In the genomic region with DNA sequence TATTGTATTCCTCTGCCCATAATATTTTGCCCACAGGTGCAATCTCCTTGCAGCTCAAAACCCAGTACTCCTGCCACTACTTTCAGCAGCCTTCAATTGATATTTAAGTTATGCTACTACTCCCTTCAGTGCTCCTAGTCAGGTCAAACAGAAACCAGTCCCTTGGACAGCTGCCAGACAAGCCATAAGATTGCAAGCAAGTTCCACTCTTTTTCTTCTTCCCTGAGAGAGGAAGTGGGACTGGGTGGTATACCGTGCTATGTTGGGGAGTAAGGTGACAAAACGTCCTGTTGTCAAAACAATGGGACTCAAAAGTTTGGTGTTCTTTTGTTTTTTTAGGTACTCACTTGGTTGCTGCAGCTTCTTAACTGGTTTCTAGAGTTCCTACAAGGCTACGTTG, we compare ENCODE assay signal across 13 cellular contexts.
A peak's percentile ranks its signal among the peaks of the same experiment; 100 is the strongest.
DNase-seq lines count a peak whose midpoint lies in the region; ATAC-seq and TF ChIP-seq lines count a peak whose summit lies in the region.
"Had no signal": no experiment of that assay in that cellular context is flagged by ENCODE, and none has a peak within 500 bp of the region (broad histone marks: within the 10 kb centered on the region; RNA-seq: fewer than 3 reads in every experiment).

No MANE protein-coding gene starts in this region.

- peaks cover 0 to 82% (median 48%) of the 10 kb centered on the region in 9 donors for H3K4me1 ChIP-seq in heart right ventricle
- H3K4me1 ChIP-seq: uterus had no signal

- no peak for TF ChIP-seq CTCF in heart right ventricle (IDR thresholded peaks at IDR 0.05)

- H3K36me3 ChIP-seq in heart right ventricle = no peaks in the 10 kb centered on the region
- H3K36me3 ChIP-seq: uterus had no signal

- DNase-seq in heart right ventricle (peak in 1 of 2 donors; percentile 67), cardiac septum (ENCODE audit: low spot score) (no peak), SKM-1 treated with dmso at 0.1 percent for 144 hours (lab: John Stamatoyannopoulos, UW; ENCODE audit: unreplicated experiment) (peak; percentile 51), kidney glomerular epithelial cell (lab: John Stamatoyannopoulos, UW) (peak; percentile 54), ureter (ENCODE audit: low spot score) (peak; percentile 58), NCI-H345 (lab: John Stamatoyannopoulos, UW) (no peak)
- DNase-seq in stimulated activated naive CD4-positive, alpha-beta T cell treated with Interleukin-2 at 50 U/mL for 16 hours (lab: John Stamatoyannopoulos, UW) = no peak
- no peak for DNase-seq in stimulated activated CD4-positive, alpha-beta T cell treated with anti-CD3 and anti-CD28 coated beads, Interleukin-4, amount 100 ng/mL, for 4 hours
- DNase-seq: activated CD8-positive, alpha-beta memory T cell treated with anti-CD3 and anti-CD28 coated beads, Interleukin-2, amount 10 ng/mL, durations not matched to agents 7 days and 5 days; activated naive CD8-positive, alpha-beta T cell treated with anti-CD3 and anti-CD28 coated beads, Interleukin-2, amount 10 ng/mL, durations not matched to agents 7 days and 5 days; DMS79 treated with DMSO at 0.1 percent for 48 hours; NCI-H2081 treated with DMSO at 0.1 percent for 48 hours had no signal

- H3K4me3 ChIP-seq in heart right ventricle = no peak overlapping the region
- H3K4me3 ChIP-seq: uterus had no signal

- peaks cover 0 to 5% (median 0%) of the 10 kb centered on the region in 11 donors for H3K9me3 ChIP-seq in heart right ventricle
- H3K9me3 ChIP-seq: uterus had no signal

- 46 to 59% methylated on average over 3 of the region's 3 CpGs for WGBS in heart right ventricle, 2 donors

- H3K27ac ChIP-seq in heart right ventricle = peak overlapping the region in 1 of 10 donors; percentile 6

- no peaks in the 10 kb centered on the region for H3K27me3 ChIP-seq in heart right ventricle
- H3K27me3 ChIP-seq: uterus had no signal

- intact Hi-C loops in heart right ventricle (cut with DNase I) (loop anchor here in 1 of 10 donors (5.0 kb wide), 1 partner anchor 56 kb away; no protein-coding TSS in a partner anchor), cardiac septum (cut with DNase I) (no loop called here)

- peak in 5 of 8 donors; percentile 54 to 77 (median 57) for ATAC-seq in heart right ventricle
- ATAC-seq: activated CD8-positive, alpha-beta memory T cell treated with anti-CD3 and anti-CD28 coated beads, Interleukin-2, amount 10 ng/mL, durations not matched to agents 7 days and 5 days had no signal

Comparison
In these comparisons a context has a peak if more than half of its experiments do, and no peak if none do; other contexts are left out.
1. DNase-seq: peak in SKM-1 treated with dmso at 0.1 percent for 144 hours (single experiment), kidney glomerular epithelial cell (single experiment) and ureter (single experiment); none in cardiac septum (single experiment), stimulated activated naive CD4-positive, alpha-beta T cell treated with Interleukin-2 at 50 U/mL for 16 hours (single experiment), NCI-H345 (single experiment) and stimulated activated CD4-positive, alpha-beta T cell treated with anti-CD3 and anti-CD28 coated beads, Interleukin-4, amount 100 ng/mL, for 4 hours (0 of 2).